9 cellular contexts compared by ENCODE assay signal in the genomic region with DNA sequence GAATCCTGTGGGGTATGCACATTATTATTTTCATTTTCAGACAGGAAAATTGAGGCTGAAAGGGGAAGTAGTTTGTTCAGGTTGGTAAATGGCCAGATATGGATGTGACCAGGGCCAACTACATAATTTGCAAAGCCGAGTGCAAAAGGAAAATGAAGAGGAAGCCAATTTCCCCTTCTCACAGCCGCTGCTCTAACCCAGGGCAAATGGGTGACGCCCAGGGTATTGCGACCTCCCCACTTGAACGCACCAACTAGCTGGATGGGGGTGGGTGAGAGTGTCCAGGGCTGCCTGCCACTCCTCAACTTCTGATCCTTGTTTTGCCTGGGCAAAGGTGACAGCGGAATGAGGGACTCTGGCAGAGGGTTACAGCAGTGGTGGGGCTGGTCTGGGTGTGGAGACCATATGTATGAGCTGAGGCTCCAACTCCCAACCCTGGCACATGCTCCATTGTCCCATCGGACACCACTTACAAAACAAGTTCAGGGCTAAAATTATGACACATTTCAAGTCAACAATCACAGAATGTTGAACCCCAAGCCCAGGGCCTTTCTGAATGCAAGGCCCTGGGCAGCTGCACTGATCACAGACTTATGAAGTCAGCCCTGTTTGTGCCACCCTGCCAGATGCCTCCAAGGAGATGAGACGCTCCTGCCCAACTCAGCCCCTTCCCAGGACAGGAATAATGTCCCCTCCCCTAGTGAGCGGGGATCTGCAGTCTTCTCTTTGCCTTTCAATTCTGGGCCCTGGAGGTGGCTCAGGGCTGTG. TPM values are rescaled to one million over a fixed set of nuclear protein-coding genes. Genes with fewer than 3 reads are reported as not detected.
DNase-seq lines count a peak whose midpoint lies in the region; ATAC-seq and TF ChIP-seq lines count a peak whose summit lies in the region.
"Had no signal": no experiment of that assay in that cellular context is flagged by ENCODE, and none has a peak within 500 bp of the region (broad histone marks: within the 10 kb centered on the region; RNA-seq: fewer than 3 reads in every experiment).

No MANE protein-coding gene starts in this region.

- DNase-seq in activated B cell treated with CpG ODN at 0.5 μM for 24 hours (no peak), nephron progenitor cell (no peak), NCI-H1694 (lab: John Stamatoyannopoulos, UW) (no peak), COLO668 (lab: John Stamatoyannopoulos, UW; ENCODE audit: unreplicated experiment) (no peak), DMS 273 (lab: John Stamatoyannopoulos, UW; ENCODE audit: unreplicated experiment) (no peak)
- DNase-seq in stimulated activated CD4-positive, alpha-beta T cell treated with anti-CD3 and anti-CD28 coated beads, Interleukin-1b, Interleukin-23, amount 100 ng/mL, for 48 hours: no peak
- DNase-seq: activated T-cell treated with anti-CD3 and anti-CD28 coated beads for 4 hours had no signal

- CTCF ChIA-PET in activated B cell treated with CpG ODN at 0.5 μM for 24 hours (lab: Charles Lee): no interaction called here

- intact Hi-C loops in activated B cell treated with CpG ODN at 0.5 μM for 24 hours (cut with micrococcal nuclease): no loop called here

- H3K27ac Mint-ChIP-seq in activated B cell treated with CpG ODN at 0.5 μM for 24 hours: peak overlapping the region; percentile 51
- peak overlapping the region; percentile 7 for H3K27ac Mint-ChIP-seq in nephron progenitor cell

- H3K27me3 Mint-ChIP-seq in activated B cell treated with CpG ODN at 0.5 μM for 24 hours (no peaks in the 10 kb centered on the region), nephron progenitor cell (ENCODE audit: low read depth, poor library complexity) (peaks cover 10% of the 10 kb centered on the region)

- no peak for TF ChIP-seq CTCF in activated B cell treated with CpG ODN at 0.5 μM for 24 hours (IDR thresholded peaks at IDR 0.05)
- TF ChIP-seq CTCF in nephron progenitor cell (IDR thresholded peaks at IDR 0.05): no peak

- ATAC-seq in GM18502 (IDR thresholded peaks at IDR 0.05; ENCODE audit: poor library complexity, unreplicated experiment) (peak; percentile 69), HG02981 (IDR thresholded peaks at IDR 0.05; ENCODE audit: unreplicated experiment) (peak; percentile 62), activated B cell treated with CpG ODN at 0.5 μM for 24 hours (ENCODE audit: low read depth) (peak; percentile 52)

- H3K4me3 Mint-ChIP-seq in activated B cell treated with CpG ODN at 0.5 μM for 24 hours (peak overlapping the region; percentile 28), nephron progenitor cell (no peak overlapping the region)

- H3K4me1 Mint-ChIP-seq in activated B cell treated with CpG ODN at 0.5 μM for 24 hours (peaks cover 38% of the 10 kb centered on the region), nephron progenitor cell (peaks cover 44% of the 10 kb centered on the region)

- POLR2A ChIA-PET in activated B cell treated with CpG ODN at 0.5 μM for 24 hours (lab: Charles Lee): interaction anchor here (1.1 to 1.7 kb wide), 3 partner anchors 46 to 100 kb away, joined by 4 to 6 read pairs (median 4); a partner anchor contains a TSS

- no peaks in the 10 kb centered on the region for H3K9me3 Mint-ChIP-seq in activated B cell treated with CpG ODN at 0.5 μM for 24 hours
- H3K9me3 Mint-ChIP-seq in nephron progenitor cell: no peaks in the 10 kb centered on the region

- H3K36me3 Mint-ChIP-seq in activated B cell treated with CpG ODN at 0.5 μM for 24 hours (ENCODE audit: low read depth) (peaks cover 2% of the 10 kb centered on the region), nephron progenitor cell (ENCODE audit: low read depth) (no peaks in the 10 kb centered on the region)

RNA-seq across cellular contexts. Expression of a gene that starts 1.7 kb away (rescaled TPM):
- 0.42 TPM in 1 of 2 replicates, not detected in the other for total RNA-seq in activated B cell treated with CpG ODN at 0.5 μM for 24 hours

RNA-seq across cellular contexts. Expression of a gene that starts 46.2 kb away (rescaled TPM):
- total RNA-seq in activated B cell treated with CpG ODN at 0.5 μM for 24 hours: 158 and 162 TPM in 2 replicates

RNA-seq across cellular contexts. Expression of a gene that starts 57.9 kb away (rescaled TPM):
- total RNA-seq in activated B cell treated with CpG ODN at 0.5 μM for 24 hours: 39.0 and 40.3 TPM in 2 replicates
